31 cellular contexts compared by ENCODE assay signal in the genomic region with DNA sequence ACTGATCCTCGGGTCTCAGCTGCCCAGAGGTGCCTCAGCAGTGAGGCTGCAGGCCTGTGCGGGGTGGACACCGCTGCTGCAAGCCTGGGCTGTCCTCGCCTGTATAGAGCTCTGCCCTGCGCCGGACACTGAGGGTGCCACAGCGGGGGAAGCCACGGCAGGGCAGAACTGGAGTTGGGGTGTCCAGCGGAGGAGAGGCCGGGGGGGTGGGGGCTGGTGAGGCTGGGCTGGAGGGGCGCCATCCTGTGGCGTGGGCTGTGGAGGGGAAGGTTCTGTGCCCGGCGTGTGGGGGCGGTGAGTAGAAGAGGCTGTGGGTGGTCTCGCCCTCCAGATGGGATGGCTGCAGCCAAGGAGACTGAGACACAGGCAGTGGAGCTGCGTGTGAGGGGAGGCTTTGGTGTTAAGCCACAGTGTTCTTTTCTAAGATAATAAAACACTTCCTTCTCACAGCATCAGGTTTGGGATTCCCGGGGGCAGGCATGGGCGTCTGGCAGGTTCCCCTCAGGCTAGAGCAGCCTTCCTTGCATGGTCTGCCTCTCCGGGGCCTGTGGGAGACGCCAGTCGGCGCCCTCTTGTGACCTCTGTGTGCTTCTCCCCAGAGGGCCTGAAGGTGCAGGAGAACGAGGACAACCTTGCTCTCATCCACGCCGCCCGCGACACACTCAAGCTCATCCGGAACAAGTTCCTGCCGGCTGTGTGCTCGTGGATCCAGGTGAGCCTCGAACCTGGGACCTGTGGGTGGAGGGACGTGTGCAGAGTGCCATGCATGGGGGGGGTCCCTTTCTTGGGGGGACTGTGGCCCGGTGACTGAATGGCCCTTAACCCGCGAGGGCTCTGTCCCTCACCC. TPM values are rescaled to one million over a fixed set of nuclear protein-coding genes. Genes with fewer than 3 reads are reported as not detected.
"Had no signal": no experiment of that assay in that cellular context is flagged by ENCODE, and none has a peak within 500 bp of the region (broad histone marks: within the 10 kb centered on the region; RNA-seq: fewer than 3 reads in every experiment).

No MANE protein-coding gene starts in this region.

- H3K9me3 Mint-ChIP-seq: activated CD4-positive, alpha-beta T cell treated with anti-CD3 and anti-CD28 coated beads, Interleukin-2, amount 10 ng/mL, durations not matched to agents 7 days and 5 days; central memory CD8-positive, alpha-beta T cell; memory B cell; stimulated activated effector memory CD8-positive, alpha-beta T cell treated with anti-CD3 and anti-CD28 coated beads, Interleukin-12 subunit alpha, Interleukin-12 subunit beta, amount 100 ng/mL, for 72 hours; type B pancreatic cell had no signal

- H3K4me1 ChIP-seq: colonic mucosa had no signal

- H3K27ac Mint-ChIP-seq: activated CD4-positive, alpha-beta T cell treated with anti-CD3 and anti-CD28 coated beads, Interleukin-2, amount 10 ng/mL, durations not matched to agents 7 days and 5 days; memory B cell; naive thymus-derived CD4-positive, alpha-beta T cell; stimulated activated effector memory CD8-positive, alpha-beta T cell treated with anti-CD3 and anti-CD28 coated beads, Interleukin-12 subunit alpha, Interleukin-12 subunit beta, amount 100 ng/mL, for 72 hours had no signal

- H3K27ac ChIP-seq: ascending aorta, colonic mucosa, ovary, stomach had no signal

- H3K36me3 ChIP-seq: colonic mucosa, ovary had no signal

- ATAC-seq: activated CD4-positive, CD25-positive, alpha-beta regulatory T cell treated with anti-CD3 and anti-CD28 coated beads, Interleukin-2, amount 50 U/mL, for 24 hours; mucosa of descending colon; naive thymus-derived CD4-positive, alpha-beta T cell; sciatic nerve; stimulated activated effector memory CD8-positive, alpha-beta T cell treated with anti-CD3 and anti-CD28 coated beads, Interleukin-12 subunit alpha, Interleukin-12 subunit beta, amount 100 ng/mL, for 72 hours had no signal

- H3K36me3 Mint-ChIP-seq: stimulated activated effector memory CD8-positive, alpha-beta T cell treated with anti-CD3 and anti-CD28 coated beads, Interleukin-12 subunit alpha, Interleukin-12 subunit beta, amount 100 ng/mL, for 72 hours; type B pancreatic cell had no signal

- DNase-seq: activated CD4-positive, alpha-beta T cell treated with anti-CD3 and anti-CD28 coated beads, Interleukin-2, amount 10 ng/mL, durations not matched to agents 7 days and 5 days; activated CD8-positive, alpha-beta memory T cell treated with anti-CD3 and anti-CD28 coated beads for 24 hours; activated CD8-positive, alpha-beta memory T cell treated with anti-CD3 and anti-CD28 coated beads, Interleukin-2, amount 50 U/mL, for 48 hours; activated effector memory CD4-positive, alpha-beta T cell treated with Interleukin-2 at 50 U/mL for 16 hours; activated naive CD4-positive, alpha-beta T cell treated with anti-CD3 and anti-CD28 coated beads, Interleukin-2, amount 50 U/mL, for 16 hours; activated T-cell treated with anti-CD3 and anti-CD28 coated beads, Interleukin-2, amount 50 U/mL, for 48 hours; colonic mucosa; erythroblast; foreskin melanocyte; glutamatergic neuron; hippocampal formation; mucosa of descending colon; naive thymus-derived CD4-positive, alpha-beta T cell; ovary; stimulated activated CD4-positive, alpha-beta T cell treated with anti-CD3 and anti-CD28 coated beads, Interleukin-4, amount 100 ng/mL, for 24 hours; stomach; T-helper 1 cell; T-helper 9 cell had no signal

- H3K27me3 Mint-ChIP-seq: activated CD4-positive, alpha-beta T cell treated with anti-CD3 and anti-CD28 coated beads, Interleukin-2, amount 10 ng/mL, durations not matched to agents 7 days and 5 days; central memory CD8-positive, alpha-beta T cell; memory B cell; naive thymus-derived CD4-positive, alpha-beta T cell; type B pancreatic cell had no signal

- H3K4me3 ChIP-seq: ascending aorta, colonic mucosa, mucosa of descending colon, ovary, smooth muscle cell, stomach had no signal

- H3K9me3 ChIP-seq: ascending aorta, colonic mucosa, mucosa of descending colon, ovary, stomach had no signal

- H3K27me3 ChIP-seq: ascending aorta, colonic mucosa, ovary, stomach had no signal

- H3K4me3 Mint-ChIP-seq: activated CD4-positive, alpha-beta T cell treated with anti-CD3 and anti-CD28 coated beads, Interleukin-2, amount 10 ng/mL, durations not matched to agents 7 days and 5 days; central memory CD8-positive, alpha-beta T cell; memory B cell; naive thymus-derived CD4-positive, alpha-beta T cell; stimulated activated effector memory CD8-positive, alpha-beta T cell treated with anti-CD3 and anti-CD28 coated beads, Interleukin-12 subunit alpha, Interleukin-12 subunit beta, amount 100 ng/mL, for 72 hours; type B pancreatic cell had no signal

RNA-seq across cellular contexts. Expression of a gene that starts 51.9 kb away (rescaled TPM):
- total RNA-seq: activated CD4-positive, alpha-beta T cell treated with anti-CD3 and anti-CD28 coated beads, Interleukin-2, amount 10 ng/mL, durations not matched to agents 7 days and 5 days; ascending aorta; colonic mucosa; kidney epithelial cell; liver; mucosa of descending colon; naive thymus-derived CD4-positive, alpha-beta T cell; ovary; pulmonary artery endothelial cell; sciatic nerve; smooth muscle cell; stomach; temporal lobe had no signal
- polyA plus RNA-seq: adipose tissue; liver; naive thymus-derived CD4-positive, alpha-beta T cell; ovary; smooth muscle cell; stomach had no signal
